ENCODE assay signal across 8 cellular contexts in genomic region chr2:136117909-136118818, GRCh38. TPM values are rescaled to one million over a fixed set of nuclear protein-coding genes. Genes with fewer than 3 reads are reported as not detected.
DNase-seq lines count a peak whose midpoint lies in the region; ATAC-seq and TF ChIP-seq lines count a peak whose summit lies in the region.

Gene CXCR4, minus strand, starts transcription at chr2:136118149. Its CDS starts 89 bp downstream, at chr2:136118060.

- TF ChIP-seq CTCF in LNCaP clone FGC (IDR thresholded peaks at IDR 0.05; ENCODE audit: control insufficient read depth, extremely low read depth, insufficient read depth) (no peak), psoas muscle (IDR thresholded peaks at IDR 0.05) (peak; percentile 2)

- no peaks in the 10 kb centered on the region for H3K9me3 Mint-ChIP-seq in activated naive CD4-positive, alpha-beta T cell treated with anti-CD3 and anti-CD28 coated beads, Interleukin-2, amount 50 U/mL, for 24 hours

- H3K36me3 ChIP-seq in SK-N-MC (ENCODE audit: insufficient read depth, low read length) (no peaks in the 10 kb centered on the region), psoas muscle (ENCODE audit: insufficient read depth in 1 of 2, low read depth in 1 of 2) (no peaks in the 10 kb centered on the region)

- H3K27ac Mint-ChIP-seq in activated naive CD4-positive, alpha-beta T cell treated with anti-CD3 and anti-CD28 coated beads, Interleukin-2, amount 50 U/mL, for 24 hours: peak within 1 kb of the TSS; percentile 91

- DNase-seq in AG08396 (ENCODE audit: low spot score): peak; percentile 62
- peak; percentile 47 for DNase-seq in GM19240 (ENCODE audit: insufficient read length, low spot score)
- DNase-seq in LNCaP clone FGC (ENCODE audit: low read depth): no peak
- no peak for DNase-seq in SK-N-MC (ENCODE audit: low read depth, low spot score)
- peak; percentile 75 for DNase-seq in left cardiac atrium
- peak; percentile 59 to 79 for DNase-seq in psoas muscle
- DNase-seq in ureter (ENCODE audit: low spot score): peak; percentile 82

- intact Hi-C loops in left cardiac atrium (cut with DNase I) (no loop called here), psoas muscle (cut with DNase I) (loop anchor here in 1 of 2 donors (5.0 to 10.0 kb wide), 3 partner anchors 103 to 259 kb away; no protein-coding TSS in a partner anchor)

- H3K4me1 ChIP-seq in psoas muscle: peaks cover 10% of the 10 kb centered on the region

- peak; percentile 64 to 67 for ATAC-seq in left cardiac atrium
- peak; percentile 39 to 70 (median 49) for ATAC-seq in psoas muscle

- peaks cover 0 to 83% (median 14%) of the 10 kb centered on the region in 3 donors for H3K27me3 ChIP-seq in psoas muscle (ENCODE audit: insufficient read depth in 3 of 3, low read length in 2 of 3)

- H3K4me1 Mint-ChIP-seq in activated naive CD4-positive, alpha-beta T cell treated with anti-CD3 and anti-CD28 coated beads, Interleukin-2, amount 50 U/mL, for 24 hours: peaks cover 82% of the 10 kb centered on the region

- peak within 1 kb of the TSS; percentile 93 for H3K4me3 Mint-ChIP-seq in activated naive CD4-positive, alpha-beta T cell treated with anti-CD3 and anti-CD28 coated beads, Interleukin-2, amount 50 U/mL, for 24 hours

- H3K27me3 Mint-ChIP-seq in activated naive CD4-positive, alpha-beta T cell treated with anti-CD3 and anti-CD28 coated beads, Interleukin-2, amount 50 U/mL, for 24 hours: no peaks in the 10 kb centered on the region

- 0 to 1% (median 1%) methylated on average over 47 to 50 of the region's 50 CpGs for WGBS in psoas muscle, 3 donors

- H3K9ac ChIP-seq in SK-N-MC (ENCODE audit: insufficient read length): no peak within 1 kb of the TSS

- H3K27ac ChIP-seq in SK-N-MC (no peak within 1 kb of the TSS), psoas muscle (peak within 1 kb of the TSS; percentile 36)

- H3K4me3 ChIP-seq in LNCaP clone FGC (ENCODE audit: low read depth, low read length) (peak within 1 kb of the TSS; percentile 49), SK-N-MC (peak within 1 kb of the TSS; percentile 80), psoas muscle (peak within 1 kb of the TSS; percentile 71)

- H3K9me3 ChIP-seq in SK-N-MC (ENCODE audit: low read depth, low read length): no peaks in the 10 kb centered on the region
- H3K9me3 ChIP-seq in psoas muscle: no peaks in the 10 kb centered on the region

- peaks cover 14% of the 10 kb centered on the region for H3K36me3 Mint-ChIP-seq in activated naive CD4-positive, alpha-beta T cell treated with anti-CD3 and anti-CD28 coated beads, Interleukin-2, amount 50 U/mL, for 24 hours

RNA-seq across cellular contexts. Expression of gene CXCR4, which starts in this region (rescaled TPM):
- total RNA-seq in left cardiac atrium (1 to 10 TPM; 4.4 to 7.7 TPM), psoas muscle (1 to 10 TPM; 2.6 to 8.2 (median 5.0) TPM), ureter (23.2 TPM)
- polyA plus RNA-seq in psoas muscle: 1 to 10 TPM; 1.8 to 9.1 (median 1.8) TPM

Comparison
In these comparisons a context has a peak if more than half of its experiments do, and no peak if none do; other contexts are left out.
1. DNase-seq: peak in AG08396 (single experiment), GM19240 (single experiment), left cardiac atrium (single experiment), psoas muscle (2 of 2) and ureter (single experiment); none in LNCaP clone FGC (single experiment) and SK-N-MC (single experiment).
2. Peak in every context shown above with its lines, with median percentiles within 50 percentile points of each other: H3K4me3 ChIP-seq.